11 cellular contexts compared by ENCODE assay signal in the genomic region with DNA sequence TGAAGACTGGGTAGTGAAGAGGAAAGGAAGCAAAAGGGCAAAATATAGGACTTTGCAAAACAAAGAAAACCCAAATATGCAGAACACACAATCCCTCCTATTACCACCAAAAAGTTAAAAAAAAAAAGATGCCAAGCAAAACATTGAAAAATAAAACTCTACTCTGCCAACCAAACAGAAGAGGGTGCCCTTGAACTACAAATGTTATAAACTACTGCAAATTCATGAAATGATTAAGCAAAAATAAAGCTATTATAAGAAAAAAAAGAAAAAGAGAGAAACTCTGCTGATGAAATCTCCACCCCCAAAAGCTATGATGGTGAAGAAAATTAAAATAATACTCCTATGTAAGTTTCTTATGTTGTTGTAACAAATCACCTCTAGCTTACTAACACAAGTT.
A peak's percentile ranks its signal among the peaks of the same experiment; 100 is the strongest.
DNase-seq lines count a peak whose midpoint lies in the region; ATAC-seq, FAIRE-seq and TF ChIP-seq lines count a peak whose summit lies in the region.
"Had no signal": no experiment of that assay in that cellular context is flagged by ENCODE, and none has a peak within 500 bp of the region (broad histone marks: within the 10 kb centered on the region; RNA-seq: fewer than 3 reads in every experiment).

No MANE protein-coding gene starts in this region.

- CTCF ChIA-PET in A549 (lab: Yijun Ruan, JAX): interaction anchor here (0.6 to 0.9 kb wide), 13 partner anchors 14 to 1364 kb away, joined by 3 to 7 read pairs (median 3); no protein-coding TSS in a partner anchor

- H3K4me3 ChIP-seq in A549: no peak overlapping the region
- H3K4me3 ChIP-seq: prostate gland had no signal

- POLR2A ChIA-PET in A549 (lab: Yijun Ruan, JAX): interaction anchor here (0.6 to 0.7 kb wide), 2 partner anchors 8 to 375 kb away, joined by 4 read pairs; no protein-coding TSS in a partner anchor

- in situ Hi-C loops in SK-MEL-5 (cut with HindIII; ENCODE audit: low pct_unique_long_range_greater_than_20kb, low sequenced_read_pairs): no loop called here

- peak in 1 of 2 experiments; percentile 16 for DNase-seq in A549 (ENCODE audit: low read depth in 1 of 2, low spot score in 1 of 2)
- peak; percentile 31 for DNase-seq in H4 (ENCODE audit: low spot score)
- peak; percentile 41 for DNase-seq in SK-MEL-5 (ENCODE audit: low read depth, low spot score)
- DNase-seq in frontal cortex (ENCODE audit: low spot score in 2 of 2): no peak
- DNase-seq in SIG-M5 treated with dmso at 0.1 percent for 504 hours (lab: John Stamatoyannopoulos, UW; ENCODE audit: unreplicated experiment): no peak
- DNase-seq in SHP77 (lab: John Stamatoyannopoulos, UW): no peak
- no peak for DNase-seq in stimulated activated CD4-positive, alpha-beta T cell treated with anti-CD3 and anti-CD28 coated beads, Interleukin-15, amount 100 ng/mL, for 24 hours
- DNase-seq: activated gamma-delta T cell; CD8-positive, alpha-beta T cell had no signal

- H3K4me2 ChIP-seq in A549: no peak overlapping the region

- TF ChIP-seq RAD21 in A549 (conservative IDR thresholded peaks at IDR 0.05 in 1 of 2, IDR thresholded peaks at IDR 0.05 in 1 of 2): peak; percentile 44 to 49; a peak in 2 of 5 replicates

- no peak for TF ChIP-seq POLR2A in A549 (IDR thresholded peaks at IDR 0.05; ENCODE audit: low read length)

- FAIRE-seq in A549 (lab: Jason Lieb, UNC): peak; percentile 95
- FAIRE-seq in frontal cortex (lab: Jason Lieb, UNC): peak; percentile 24

- TF ChIP-seq EP300 in A549 (IDR thresholded peaks at IDR 0.05): no peak

- H3K9me3 ChIP-seq in A549: no peaks in the 10 kb centered on the region
- H3K9me3 ChIP-seq: prostate gland had no signal

- H3K4me1 ChIP-seq in A549: no peaks in the 10 kb centered on the region
- H3K4me1 ChIP-seq: prostate gland had no signal

- ATAC-seq in A549 (no peak), GM21381 (IDR thresholded peaks at IDR 0.05; ENCODE audit: unreplicated experiment) (no peak)
- ATAC-seq: CD8-positive, alpha-beta T cell had no signal

- peak; percentile 30; the same call in 2 of the 3 replicates for TF ChIP-seq CTCF in A549 (IDR thresholded peaks at IDR 0.05)

- no peak overlapping the region for H3K27ac ChIP-seq in A549
- H3K27ac ChIP-seq: prostate gland had no signal

TF ChIP-seq in A549, 52 proteins besides CTCF, POLR2A, EP300 and RAD21:
- TF ChIP-seq SMC3 (IDR thresholded peaks at IDR 0.05) (peak; percentile 26; the same call in 1 of the 3 replicates), MYC (IDR thresholded peaks at IDR 0.05; ENCODE audit: borderline replicate concordance, low read length) (no peak)

Comparison
In these comparisons a context has a peak if more than half of its experiments do, and no peak if none do; other contexts are left out.
1. DNase-seq: peak in H4 (single experiment) and SK-MEL-5 (single experiment); none in frontal cortex (0 of 2), SIG-M5 treated with dmso at 0.1 percent for 504 hours (single experiment), SHP77 (0 of 2) and stimulated activated CD4-positive, alpha-beta T cell treated with anti-CD3 and anti-CD28 coated beads, Interleukin-15, amount 100 ng/mL, for 24 hours (single experiment).